ENCODE assay signal across 8 cellular contexts in genomic region chr11:16815047-16815767, GRCh38.
DNase-seq lines count a peak whose midpoint lies in the region; ATAC-seq and TF ChIP-seq lines count a peak whose summit lies in the region.

No MANE protein-coding gene starts in this region.

- H3K4me3 Mint-ChIP-seq in activated T-cell treated with anti-CD3 and anti-CD28 coated beads, Interleukin-2, amount 50 U/mL, for 4 hours: no peak overlapping the region

- no peak for TF ChIP-seq CTCF in sigmoid colon (IDR thresholded peaks at IDR 0.05)

- no peaks in the 10 kb centered on the region for H3K9me3 ChIP-seq in sigmoid colon

- intact Hi-C loops in sigmoid colon (cut with DNase I): no loop called here

- peak overlapping the region in 2 of 4 donors; percentile 28 to 42 for H3K27ac ChIP-seq in sigmoid colon

- no peaks in the 10 kb centered on the region for H3K36me3 ChIP-seq in sigmoid colon

- H3K4me3 ChIP-seq in sigmoid colon: no peak overlapping the region

- H3K27me3 Mint-ChIP-seq in activated T-cell treated with anti-CD3 and anti-CD28 coated beads, Interleukin-2, amount 50 U/mL, for 4 hours (ENCODE audit: low read depth): no peaks in the 10 kb centered on the region

- no peaks in the 10 kb centered on the region for H3K27me3 ChIP-seq in sigmoid colon

- no peaks in the 10 kb centered on the region for H3K9me3 Mint-ChIP-seq in activated T-cell treated with anti-CD3 and anti-CD28 coated beads, Interleukin-2, amount 50 U/mL, for 4 hours

- peaks cover 1% of the 10 kb centered on the region for H3K36me3 Mint-ChIP-seq in activated T-cell treated with anti-CD3 and anti-CD28 coated beads, Interleukin-2, amount 50 U/mL, for 4 hours (ENCODE audit: insufficient read depth)

- 61 to 66% methylated on average over 23 of the region's 23 CpGs for WGBS in sigmoid colon, 2 donors

- peak; percentile 16 for DNase-seq in GM04503 (ENCODE audit: low read depth)
- DNase-seq in NCI-H69 (lab: John Stamatoyannopoulos, UW): peak; percentile 81
- DNase-seq in globus pallidus (ENCODE audit: low spot score): peak; percentile 60
- DNase-seq in sigmoid colon: peak; percentile 86
- no peak for DNase-seq in glomerular visceral epithelial cell (ENCODE audit: extremely low spot score)
- DNase-seq in HuH-7 (ENCODE audit: low spot score): no peak
- DNase-seq in activated T-cell treated with anti-CD3 and anti-CD28 coated beads, Interleukin-2, amount 50 U/mL, for 4 hours: no peak

- no peaks in the 10 kb centered on the region for H3K4me1 Mint-ChIP-seq in activated T-cell treated with anti-CD3 and anti-CD28 coated beads, Interleukin-2, amount 50 U/mL, for 4 hours (ENCODE audit: low read depth)

- no peak for TF ChIP-seq EP300 in sigmoid colon (IDR thresholded peaks at IDR 0.05)

- TF ChIP-seq POLR2A in sigmoid colon (IDR thresholded peaks at IDR 0.05): no peak

- H3K4me1 ChIP-seq in sigmoid colon: peaks cover 0 to 4% (median under 1%) of the 10 kb centered on the region in 4 donors

- ATAC-seq in activated T-cell treated with anti-CD3 and anti-CD28 coated beads, Interleukin-2, amount 50 U/mL, for 4 hours: no peak
- ATAC-seq in GM18502 (IDR thresholded peaks at IDR 0.05; ENCODE audit: poor library complexity, unreplicated experiment): no peak

Comparison
In these comparisons a context has a peak if more than half of its experiments do, and no peak if none do; other contexts are left out.
1. DNase-seq: peak in GM04503 (single experiment), NCI-H69 (single experiment), globus pallidus (single experiment) and sigmoid colon (single experiment); none in glomerular visceral epithelial cell (single experiment), HuH-7 (single experiment) and activated T-cell treated with anti-CD3 and anti-CD28 coated beads, Interleukin-2, amount 50 U/mL, for 4 hours (single experiment).